8 cellular contexts compared by ENCODE assay signal in the genomic region with DNA sequence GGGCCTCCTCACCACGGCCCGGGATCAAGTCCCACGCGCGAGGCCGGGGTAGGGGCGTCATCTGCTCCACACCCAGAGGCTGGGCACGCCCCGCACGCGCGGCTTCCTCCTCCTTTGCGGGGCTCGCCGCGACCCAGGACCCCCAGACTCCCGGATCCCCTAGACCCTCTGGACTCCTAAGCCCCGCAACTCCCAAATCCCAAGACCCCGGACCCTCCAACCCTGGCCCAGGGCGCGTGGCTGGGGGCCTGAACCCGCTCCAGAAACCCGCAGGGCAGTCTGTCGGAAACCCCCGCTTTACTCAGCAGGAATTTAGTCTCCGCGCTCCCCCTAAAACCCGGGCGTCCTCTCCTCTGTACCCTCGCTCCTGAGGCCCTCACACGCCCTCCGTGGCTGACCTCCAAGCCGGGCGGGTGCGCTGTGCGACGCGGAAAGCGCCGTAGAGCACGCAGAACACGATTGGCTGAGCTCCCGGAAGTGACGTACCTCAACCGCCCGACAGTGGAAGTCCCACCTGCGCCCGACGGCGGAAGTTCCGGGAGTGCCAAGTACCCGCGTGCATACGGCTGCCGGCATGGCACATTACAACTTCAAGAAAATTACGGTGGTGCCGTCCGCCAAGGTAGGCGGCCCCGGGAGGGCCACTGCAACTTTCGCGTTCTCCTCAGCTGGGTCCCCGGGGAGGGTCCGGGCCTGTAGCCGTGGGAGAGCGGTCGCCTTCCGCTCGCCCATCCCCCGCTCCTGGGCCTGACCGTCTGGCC. TPM values are rescaled to one million over a fixed set of nuclear protein-coding genes. Genes with fewer than 3 reads are reported as not detected.
DNase-seq lines count a peak whose midpoint lies in the region; ATAC-seq lines count a peak whose summit lies in the region.

A gene (plus strand): TSS at position 529 of the 761 bp plus-strand sequence. CDS start 46 bp downstream, at position 575.

- peak within 1 kb of the TSS; percentile 65 to 94 for H3K18ac ChIP-seq in mesenchymal stem cell (ENCODE audit: low read depth in 1 of 2, low read length in 2 of 2)

- H3K9me3 ChIP-seq in endocrine pancreas (ENCODE audit: control insufficient read depth, low read length) (no peaks in the 10 kb centered on the region), mesenchymal stem cell (ENCODE audit: control insufficient read depth, low read length) (no peaks in the 10 kb centered on the region)

- H4K8ac ChIP-seq in mesenchymal stem cell (ENCODE audit: low read length) = peak within 1 kb of the TSS; percentile 33

- H3K36me3 ChIP-seq in endocrine pancreas (ENCODE audit: control insufficient read depth, insufficient read depth, low read length) (no peaks in the 10 kb centered on the region), mesenchymal stem cell (ENCODE audit: control insufficient read depth in 1 of 2, insufficient read depth in 2 of 2, low read depth in 1 of 2, low read length in 2 of 2) (peaks cover 9 to 34% of the 10 kb centered on the region in 2 experiments)

- peak within 1 kb of the TSS; percentile 90 to 98 for H3K4ac ChIP-seq in mesenchymal stem cell (ENCODE audit: low read depth in 1 of 2, low read length in 2 of 2)

- no peaks in the 10 kb centered on the region for H3K27me3 ChIP-seq in endocrine pancreas (ENCODE audit: control insufficient read depth, insufficient read depth, low read length)
- H3K27me3 ChIP-seq in mesenchymal stem cell (ENCODE audit: control insufficient read depth in 1 of 2, insufficient read depth in 1 of 2, low read length in 2 of 2) = no peaks in the 10 kb centered on the region

- peak within 1 kb of the TSS; percentile 61 for H4K91ac ChIP-seq in mesenchymal stem cell (ENCODE audit: low read length)

- H3K23ac ChIP-seq in mesenchymal stem cell (ENCODE audit: low read length in 2 of 2) = no peak within 1 kb of the TSS

- peaks cover 9% of the 10 kb centered on the region for H3K4me1 ChIP-seq in endocrine pancreas (ENCODE audit: control insufficient read depth, insufficient read depth, low read length)
- H3K4me1 ChIP-seq in mesenchymal stem cell (ENCODE audit: control insufficient read depth, insufficient read depth, low read depth, low read length) = peaks cover 15% of the 10 kb centered on the region

- ATAC-seq in GM19468 (IDR thresholded peaks at IDR 0.05; ENCODE audit: extremely low read depth, unreplicated experiment) = peak; percentile 95

- peak within 1 kb of the TSS; percentile 85 for H2BK15ac ChIP-seq in mesenchymal stem cell (ENCODE audit: low read depth, poor library complexity, severe bottlenecking)

- H3K9ac ChIP-seq in endocrine pancreas (ENCODE audit: control insufficient read depth, insufficient read depth, low read length) (peak within 1 kb of the TSS; percentile 95), mesenchymal stem cell (ENCODE audit: low read length) (peak within 1 kb of the TSS; percentile 99)

- peak within 1 kb of the TSS in 1 of 2 experiments; percentile 88 for H3K14ac ChIP-seq in mesenchymal stem cell (ENCODE audit: low read length in 2 of 2)

- peak within 1 kb of the TSS; percentile 78 for H3K4me3 ChIP-seq in endocrine pancreas (ENCODE audit: control insufficient read depth, insufficient read depth, low read length)
- H3K4me3 ChIP-seq in mesenchymal stem cell (ENCODE audit: insufficient read depth in 1 of 2, low read depth in 1 of 2, low read length in 2 of 2) = peak within 1 kb of the TSS; percentile 84 to 95

- peaks cover 15% of the 10 kb centered on the region for H3K79me1 ChIP-seq in mesenchymal stem cell (replicated peaks; ENCODE audit: low read length, poor library complexity, severe bottlenecking)

- peak within 1 kb of the TSS; percentile 63 for H3K4me2 ChIP-seq in mesenchymal stem cell (ENCODE audit: low read length, poor library complexity, severe bottlenecking)

- DNase-seq in COR-L47 (lab: John Stamatoyannopoulos, UW) (peak; percentile 88), HS-5 (ENCODE audit: low read depth) (peak; percentile 65), NOMO-1 (lab: John Stamatoyannopoulos, UW; ENCODE audit: unreplicated experiment in 2 of 2) (peak; percentile 94 to 97), mesenchymal stem cell (peak; percentile 97)
- peak; percentile 90 to 96 (median 91) for DNase-seq in activated CD8-positive, alpha-beta memory T cell treated with anti-CD3 and anti-CD28 coated beads for 48 hours (ENCODE audit: low read depth in 2 of 3, low spot score in 2 of 3)
- peak; percentile 90 for DNase-seq in stimulated activated CD8-positive, alpha-beta memory T cell treated with anti-CD3 and anti-CD28 coated beads, Interleukin-12 subunit alpha, Interleukin-12 subunit beta, amount 100 ng/mL, for 4 hours (ENCODE audit: low read depth)

- H2BK12ac ChIP-seq in mesenchymal stem cell (ENCODE audit: low read length in 2 of 2) = no peak within 1 kb of the TSS

- H2AFZ ChIP-seq in mesenchymal stem cell (ENCODE audit: low read depth, low read length) = peak within 1 kb of the TSS; percentile 54

- peak within 1 kb of the TSS; percentile 89 for H3K27ac ChIP-seq in mesenchymal stem cell (ENCODE audit: low read length, poor library complexity, severe bottlenecking)

- WGBS in mesenchymal stem cell = under 1% methylated on average over 64 of the region's 71 CpGs

- peak within 1 kb of the TSS; percentile 89 for H2BK5ac ChIP-seq in mesenchymal stem cell (ENCODE audit: low read depth, low read length, poor library complexity, severe bottlenecking)

- H2BK120ac ChIP-seq in mesenchymal stem cell (ENCODE audit: low read depth, low read length) = peak within 1 kb of the TSS; percentile 81

- peak within 1 kb of the TSS; percentile 79 for H2AK5ac ChIP-seq in mesenchymal stem cell (ENCODE audit: low read length, severe bottlenecking)

RNA-seq across cellular contexts. Expression of the gene that starts here (rescaled TPM):
- polyA plus RNA-seq in mesenchymal stem cell (2013, experiment 1 of 2) = 33.3 TPM
- 29.9 TPM for polyA plus RNA-seq in mesenchymal stem cell (2013, experiment 2 of 2)

Comparison
In these comparisons a context has a peak if more than half of its experiments do, and no peak if none do; other contexts are left out.
1. Peak in every context shown above with its lines: DNase-seq, ATAC-seq, H3K4me3 ChIP-seq and H3K27ac ChIP-seq.